24 cellular contexts compared by ENCODE assay signal in the genomic region with DNA sequence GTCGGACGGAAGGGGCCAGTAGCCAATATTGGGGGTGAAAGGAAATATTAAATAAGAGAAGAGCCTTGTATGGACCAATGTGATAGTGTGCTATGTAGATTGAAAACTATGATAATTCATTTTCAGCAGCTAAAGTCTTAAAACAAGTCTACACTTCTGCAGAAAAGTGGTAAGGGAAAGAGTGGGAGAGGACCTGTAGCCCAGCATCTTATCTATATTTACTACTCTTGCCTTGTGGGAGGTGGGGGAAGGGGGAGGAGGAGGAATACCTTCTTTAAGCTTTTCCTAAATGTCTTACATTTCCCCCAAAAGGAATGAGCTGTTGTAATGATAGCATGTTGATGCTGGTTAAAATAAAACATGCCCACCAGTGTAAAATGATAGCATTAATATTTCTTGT.
"Had no signal": no experiment of that assay in that cellular context is flagged by ENCODE, and none has a peak within 500 bp of the region (broad histone marks: within the 10 kb centered on the region; RNA-seq: fewer than 3 reads in every experiment).

No MANE protein-coding gene starts in this region.

- H3K36me3 Mint-ChIP-seq: natural killer cell treated with Interleukin-12 subunit alpha and Interleukin-12 subunit beta and Interleukin-15 and Interleukin-18, amount 100 ng/mL, for 72 hours; neural progenitor cell; stimulated activated effector memory CD8-positive, alpha-beta T cell treated with anti-CD3 and anti-CD28 coated beads, Interleukin-12 subunit alpha, Interleukin-12 subunit beta, amount 100 ng/mL, for 72 hours; stimulated activated naive B cell treated with anti-CD40 and anti-IgM and Interleukin-4, amounts not matched to agents 10 μg/mL and 1 μg/mL and 100 μg/mL, for 72 hours; type B pancreatic cell had no signal

- DNase-seq: naive thymus-derived CD4-positive, alpha-beta T cell; occipital lobe; ovary; psoas muscle; right cardiac atrium; right lobe of liver; sigmoid colon; small intestine; stimulated activated CD4-positive, alpha-beta T cell treated with anti-CD3 and anti-CD28 coated beads, Interleukin-15, amount 100 ng/mL, for 24 hours; stimulated activated CD4-positive, alpha-beta T cell treated with anti-CD3 and anti-CD28 coated beads, Interleukin-2, amount 100 ng/mL, for 24 hours; stimulated activated CD4-positive, alpha-beta T cell treated with anti-CD3 and anti-CD28 coated beads, Interleukin-2, amount 100 ng/mL, for 48 hours; stimulated activated CD4-positive, alpha-beta T cell treated with anti-CD3 and anti-CD28 coated beads, Interleukin-4, amount 100 ng/mL, for 24 hours; stimulated activated naive B cell treated with anti-CD40 and anti-IgM and Interleukin-4, amounts not matched to agents 10 μg/mL and 1 μg/mL and 100 μg/mL, for 72 hours; stimulated activated naive CD4-positive, alpha-beta T cell treated with Interleukin-2 at 50 U/mL for 16 hours; stomach; tibial artery; transverse colon; upper lobe of right lung had no signal

- H3K4me1 Mint-ChIP-seq: stimulated activated effector memory CD8-positive, alpha-beta T cell treated with anti-CD3 and anti-CD28 coated beads, Interleukin-12 subunit alpha, Interleukin-12 subunit beta, amount 100 ng/mL, for 72 hours; stimulated activated naive B cell treated with anti-CD40 and anti-IgM and Interleukin-4, amounts not matched to agents 10 μg/mL and 1 μg/mL and 100 μg/mL, for 72 hours had no signal

- ATAC-seq: naive thymus-derived CD4-positive, alpha-beta T cell; natural killer cell treated with Interleukin-12 subunit alpha and Interleukin-12 subunit beta and Interleukin-15 and Interleukin-18, amount 100 ng/mL, for 72 hours; psoas muscle; right cardiac atrium; right lobe of liver; stimulated activated effector memory CD8-positive, alpha-beta T cell treated with anti-CD3 and anti-CD28 coated beads, Interleukin-12 subunit alpha, Interleukin-12 subunit beta, amount 100 ng/mL, for 72 hours; stimulated activated naive B cell treated with anti-CD40 and anti-IgM and Interleukin-4, amounts not matched to agents 10 μg/mL and 1 μg/mL and 100 μg/mL, for 72 hours; upper lobe of right lung had no signal

- H3K4me3 Mint-ChIP-seq: naive thymus-derived CD4-positive, alpha-beta T cell; natural killer cell treated with Interleukin-12 subunit alpha and Interleukin-12 subunit beta and Interleukin-15 and Interleukin-18, amount 100 ng/mL, for 72 hours; neural progenitor cell; stimulated activated effector memory CD8-positive, alpha-beta T cell treated with anti-CD3 and anti-CD28 coated beads, Interleukin-12 subunit alpha, Interleukin-12 subunit beta, amount 100 ng/mL, for 72 hours; stimulated activated naive B cell treated with anti-CD40 and anti-IgM and Interleukin-4, amounts not matched to agents 10 μg/mL and 1 μg/mL and 100 μg/mL, for 72 hours; stimulated activated naive CD8-positive, alpha-beta T cell treated with anti-CD3 and anti-CD28 coated beads, Interleukin-15, Interleukin-2, amounts not matched to agents 100 ng/mL and 50 ng/mL, for 24 hours; type B pancreatic cell had no signal

- H3K9me3 Mint-ChIP-seq: natural killer cell treated with Interleukin-12 subunit alpha and Interleukin-12 subunit beta and Interleukin-15 and Interleukin-18, amount 100 ng/mL, for 72 hours; neural progenitor cell; stimulated activated effector memory CD8-positive, alpha-beta T cell treated with anti-CD3 and anti-CD28 coated beads, Interleukin-12 subunit alpha, Interleukin-12 subunit beta, amount 100 ng/mL, for 72 hours; stimulated activated naive B cell treated with anti-CD40 and anti-IgM and Interleukin-4, amounts not matched to agents 10 μg/mL and 1 μg/mL and 100 μg/mL, for 72 hours; stimulated activated naive CD8-positive, alpha-beta T cell treated with anti-CD3 and anti-CD28 coated beads, Interleukin-15, Interleukin-2, amounts not matched to agents 100 ng/mL and 50 ng/mL, for 24 hours; type B pancreatic cell had no signal

- H3K27ac Mint-ChIP-seq: naive thymus-derived CD4-positive, alpha-beta T cell; natural killer cell treated with Interleukin-12 subunit alpha and Interleukin-12 subunit beta and Interleukin-15 and Interleukin-18, amount 100 ng/mL, for 72 hours; neural progenitor cell; stimulated activated effector memory CD8-positive, alpha-beta T cell treated with anti-CD3 and anti-CD28 coated beads, Interleukin-12 subunit alpha, Interleukin-12 subunit beta, amount 100 ng/mL, for 72 hours; stimulated activated naive B cell treated with anti-CD40 and anti-IgM and Interleukin-4, amounts not matched to agents 10 μg/mL and 1 μg/mL and 100 μg/mL, for 72 hours; stimulated activated naive CD8-positive, alpha-beta T cell treated with anti-CD3 and anti-CD28 coated beads, Interleukin-15, Interleukin-2, amounts not matched to agents 100 ng/mL and 50 ng/mL, for 24 hours; type B pancreatic cell had no signal

- H3K27me3 Mint-ChIP-seq: naive thymus-derived CD4-positive, alpha-beta T cell; natural killer cell treated with Interleukin-12 subunit alpha and Interleukin-12 subunit beta and Interleukin-15 and Interleukin-18, amount 100 ng/mL, for 72 hours; progenitor cell of endocrine pancreas; stimulated activated naive B cell treated with anti-CD40 and anti-IgM and Interleukin-4, amounts not matched to agents 10 μg/mL and 1 μg/mL and 100 μg/mL, for 72 hours; stimulated activated naive CD8-positive, alpha-beta T cell treated with anti-CD3 and anti-CD28 coated beads, Interleukin-15, Interleukin-2, amounts not matched to agents 100 ng/mL and 50 ng/mL, for 24 hours; type B pancreatic cell had no signal
